In genomic region chr1:64847666-64848065, GRCh38 we compare ENCODE assay signal across 26 cellular contexts.
"Had no signal": no experiment of that assay in that cellular context is flagged by ENCODE, and none has a peak within 500 bp of the region (broad histone marks: within the 10 kb centered on the region; RNA-seq: fewer than 3 reads in every experiment).

No MANE protein-coding gene starts in this region.

- ATAC-seq: left colon; left lung; right cardiac atrium; sciatic nerve; stimulated activated effector memory CD8-positive, alpha-beta T cell treated with anti-CD3 and anti-CD28 coated beads, Interleukin-12 subunit alpha, Interleukin-12 subunit beta, amount 100 ng/mL, for 72 hours had no signal

- H3K4me1 Mint-ChIP-seq: mesothelial cell of epicardium, nephron, neural crest cell had no signal

- DNase-seq: head of caudate nucleus; hippocampal formation; kidney; left colon; left lung; mesendoderm; naive B cell; occipital lobe; ovary; right cardiac atrium; spleen; stimulated activated CD4-positive, alpha-beta T cell treated with anti-CD3 and anti-CD28 coated beads, Interleukin-4, amount 100 ng/mL, for 24 hours; stimulated activated naive CD4-positive, alpha-beta T cell; upper lobe of left lung had no signal

- H3K9me3 ChIP-seq: left lung, neutrophil, ovary, spleen, tibial nerve, upper lobe of left lung, vagina had no signal

- H3K27ac Mint-ChIP-seq: mesothelial cell of epicardium; nephron; progenitor cell of endocrine pancreas; stimulated activated naive CD8-positive, alpha-beta T cell treated with anti-CD3 and anti-CD28 coated beads, Interleukin-15, Interleukin-2, amounts not matched to agents 100 ng/mL and 50 ng/mL, for 24 hours had no signal

- H3K36me3 ChIP-seq: ovary had no signal

- H3K27ac ChIP-seq: left lung, neutrophil, ovary, skin epidermis, spleen, tibial nerve, upper lobe of left lung, vagina had no signal

- H3K27me3 ChIP-seq: left lung, neutrophil, ovary, spleen, tibial nerve, upper lobe of left lung, vagina had no signal

- H3K4me3 ChIP-seq: left lung, lung, ovary, skin epidermis, spleen, tibial nerve, upper lobe of left lung, vagina had no signal

- H3K27me3 Mint-ChIP-seq: naive B cell; progenitor cell of endocrine pancreas; stimulated activated naive CD8-positive, alpha-beta T cell treated with anti-CD3 and anti-CD28 coated beads, Interleukin-15, Interleukin-2, amounts not matched to agents 100 ng/mL and 50 ng/mL, for 24 hours had no signal

- H3K4me3 Mint-ChIP-seq: mesothelial cell of epicardium; nephron; neural crest cell; stimulated activated effector memory CD8-positive, alpha-beta T cell treated with anti-CD3 and anti-CD28 coated beads, Interleukin-12 subunit alpha, Interleukin-12 subunit beta, amount 100 ng/mL, for 72 hours; stimulated activated naive CD8-positive, alpha-beta T cell treated with anti-CD3 and anti-CD28 coated beads, Interleukin-15, Interleukin-2, amounts not matched to agents 100 ng/mL and 50 ng/mL, for 24 hours had no signal

- H3K9me3 Mint-ChIP-seq: mesothelial cell of epicardium; naive B cell; nephron; neural crest cell; stimulated activated effector memory CD8-positive, alpha-beta T cell treated with anti-CD3 and anti-CD28 coated beads, Interleukin-12 subunit alpha, Interleukin-12 subunit beta, amount 100 ng/mL, for 72 hours; stimulated activated naive CD8-positive, alpha-beta T cell treated with anti-CD3 and anti-CD28 coated beads, Interleukin-15, Interleukin-2, amounts not matched to agents 100 ng/mL and 50 ng/mL, for 24 hours had no signal

- H3K4me1 ChIP-seq: vagina had no signal
